32 cellular contexts compared by ENCODE assay signal in genomic region chr11:14396289-14396688, GRCh38.
"Had no signal": no experiment of that assay in that cellular context is flagged by ENCODE, and none has a peak within 500 bp of the region (broad histone marks: within the 10 kb centered on the region; RNA-seq: fewer than 3 reads in every experiment).

No MANE protein-coding gene starts in this region.

- DNase-seq: activated B cell treated with CpG ODN at 0.5 μM for 24 hours; activated CD4-positive, alpha-beta T cell treated with anti-CD3 and anti-CD28 coated beads for 48 hours; activated CD4-positive, alpha-beta T cell treated with anti-CD3 and anti-CD28 coated beads, Interleukin-2, amount 50 U/mL, for 1 hour; activated CD4-positive, alpha-beta T cell treated with anti-CD3 and anti-CD28 coated beads, Interleukin-2, amount 50 U/mL, for 48 hours; activated CD8-positive, alpha-beta memory T cell treated with anti-CD3 and anti-CD28 coated beads, Interleukin-2, amount 10 ng/mL, durations not matched to agents 7 days and 5 days; activated CD8-positive, alpha-beta memory T cell treated with anti-CD3 and anti-CD28 coated beads, Interleukin-2, amount 50 U/mL, for 4 hours; activated CD8-positive, alpha-beta T cell treated with anti-CD3 and anti-CD28 coated beads for 36 hours; activated naive CD4-positive, alpha-beta T cell treated with anti-CD3 and anti-CD28 coated beads for 36 hours; activated naive CD8-positive, alpha-beta T cell treated with anti-CD3 and anti-CD28 coated beads for 36 hours; activated naive CD8-positive, alpha-beta T cell treated with anti-CD3 and anti-CD28 coated beads, Interleukin-2, amount 50 U/mL, for 24 hours; activated T-cell treated with anti-CD3 and anti-CD28 coated beads, Interleukin-2, amount 50 U/mL, for 1 hour; activated T-cell treated with anti-CD3 and anti-CD28 coated beads, Interleukin-2, amount 50 U/mL, for 48 hours; adrenal gland; amygdala; aorta; body of pancreas; caudate nucleus; cortex of kidney; dermis blood vessel endothelial cell; effector CD4-positive, alpha-beta T cell; effector memory CD8-positive, alpha-beta T cell; erythroblast; esophagus squamous epithelium; head of caudate nucleus; T-helper 17 cell; T1000; WERI-Rb-1 had no signal

- H3K4me3 ChIP-seq: adrenal gland, body of pancreas, esophagus squamous epithelium had no signal

- H3K4me1 Mint-ChIP-seq: activated B cell treated with CpG ODN at 0.5 μM for 24 hours had no signal

- H3K27me3 Mint-ChIP-seq: activated B cell treated with CpG ODN at 0.5 μM for 24 hours; activated naive CD4-positive, alpha-beta T cell treated with anti-CD3 and anti-CD28 coated beads, Interleukin-2, amount 50 U/mL, for 24 hours; activated naive CD8-positive, alpha-beta T cell treated with anti-CD3 and anti-CD28 coated beads for 36 hours; activated naive CD8-positive, alpha-beta T cell treated with anti-CD3 and anti-CD28 coated beads, Interleukin-2, amount 50 U/mL, for 24 hours; effector memory CD8-positive, alpha-beta T cell had no signal

- ATAC-seq: activated CD4-positive, CD25-positive, alpha-beta regulatory T cell treated with anti-CD3 and anti-CD28 coated beads, Interleukin-2, amount 50 U/mL, for 24 hours; activated CD8-positive, alpha-beta memory T cell treated with anti-CD3 and anti-CD28 coated beads, Interleukin-2, amount 10 ng/mL, durations not matched to agents 7 days and 5 days; activated CD8-positive, alpha-beta T cell treated with anti-CD3 and anti-CD28 coated beads for 36 hours; activated naive CD8-positive, alpha-beta T cell treated with anti-CD3 and anti-CD28 coated beads, Interleukin-2, amount 50 U/mL, for 24 hours; body of pancreas; effector memory CD8-positive, alpha-beta T cell; T-helper 17 cell had no signal

- H3K9me3 ChIP-seq: adrenal gland, body of pancreas, esophagus squamous epithelium had no signal

- H3K4me3 Mint-ChIP-seq: activated B cell treated with CpG ODN at 0.5 μM for 24 hours; activated CD8-positive, alpha-beta memory T cell treated with anti-CD3 and anti-CD28 coated beads, Interleukin-2, amount 10 ng/mL, durations not matched to agents 7 days and 5 days; activated CD8-positive, alpha-beta T cell treated with anti-CD3 and anti-CD28 coated beads for 36 hours; activated naive CD4-positive, alpha-beta T cell treated with anti-CD3 and anti-CD28 coated beads for 36 hours; activated naive CD4-positive, alpha-beta T cell treated with anti-CD3 and anti-CD28 coated beads, Interleukin-2, amount 50 U/mL, for 24 hours; activated naive CD8-positive, alpha-beta T cell treated with anti-CD3 and anti-CD28 coated beads for 36 hours; activated naive CD8-positive, alpha-beta T cell treated with anti-CD3 and anti-CD28 coated beads, Interleukin-2, amount 50 U/mL, for 24 hours; activated T-helper 1 cell treated with anti-CD3 and anti-CD28 coated beads, Interleukin-12 subunit alpha, Interleukin-12 subunit beta, Interleukin-2, Interleukin-4 antibody, amounts not matched to agents 30 ng/mL and 10 ng/mL and 1 ng/mL, durations not matched to agents 14 hours and 24 hours and 36 hours; effector memory CD8-positive, alpha-beta T cell; T-helper 17 cell; T-helper 2 cell treated with Interferon-gamma antibody and Interleukin-4, amounts not matched to agents 5 μg/mL and 100 μg/mL, for 36 hours had no signal

- H3K27ac ChIP-seq: adrenal gland, body of pancreas, esophagus squamous epithelium, WERI-Rb-1 had no signal

- H3K27me3 ChIP-seq: adrenal gland, body of pancreas, esophagus squamous epithelium had no signal

- H3K27ac Mint-ChIP-seq: activated B cell treated with CpG ODN at 0.5 μM for 24 hours; activated CD8-positive, alpha-beta memory T cell treated with anti-CD3 and anti-CD28 coated beads, Interleukin-2, amount 10 ng/mL, durations not matched to agents 7 days and 5 days; activated CD8-positive, alpha-beta T cell treated with anti-CD3 and anti-CD28 coated beads for 36 hours; activated naive CD4-positive, alpha-beta T cell treated with anti-CD3 and anti-CD28 coated beads for 36 hours; activated naive CD4-positive, alpha-beta T cell treated with anti-CD3 and anti-CD28 coated beads, Interleukin-2, amount 50 U/mL, for 24 hours; activated naive CD8-positive, alpha-beta T cell treated with anti-CD3 and anti-CD28 coated beads for 36 hours; activated naive CD8-positive, alpha-beta T cell treated with anti-CD3 and anti-CD28 coated beads, Interleukin-2, amount 50 U/mL, for 24 hours; activated T-helper 1 cell treated with anti-CD3 and anti-CD28 coated beads, Interleukin-12 subunit alpha, Interleukin-12 subunit beta, Interleukin-2, Interleukin-4 antibody, amounts not matched to agents 30 ng/mL and 10 ng/mL and 1 ng/mL, durations not matched to agents 14 hours and 24 hours and 36 hours; activated T-helper 2 cell treated with anti-CD3 and anti-CD28 coated beads, Interferon-gamma antibody, Interleukin-2, Interleukin-4, amounts not matched to agents 10 μg/mL and 5 μg/mL and 100 μg/mL, durations not matched to agents 14 hours and 24 hours and 36 hours; effector memory CD8-positive, alpha-beta T cell; T-helper 17 cell; T-helper 2 cell treated with Interferon-gamma antibody and Interleukin-4, amounts not matched to agents 5 μg/mL and 100 μg/mL, for 36 hours had no signal

- H3K36me3 Mint-ChIP-seq: activated CD8-positive, alpha-beta memory T cell treated with anti-CD3 and anti-CD28 coated beads, Interleukin-2, amount 10 ng/mL, durations not matched to agents 7 days and 5 days; activated naive CD4-positive, alpha-beta T cell treated with anti-CD3 and anti-CD28 coated beads, Interleukin-2, amount 50 U/mL, for 24 hours; activated naive CD8-positive, alpha-beta T cell treated with anti-CD3 and anti-CD28 coated beads for 36 hours had no signal

- H3K4me1 ChIP-seq: adrenal gland, body of pancreas, esophagus squamous epithelium had no signal

- H3K9me3 Mint-ChIP-seq: activated B cell treated with CpG ODN at 0.5 μM for 24 hours; activated CD8-positive, alpha-beta T cell treated with anti-CD3 and anti-CD28 coated beads for 36 hours; activated naive CD4-positive, alpha-beta T cell treated with anti-CD3 and anti-CD28 coated beads for 36 hours; activated naive CD4-positive, alpha-beta T cell treated with anti-CD3 and anti-CD28 coated beads, Interleukin-2, amount 50 U/mL, for 24 hours; activated naive CD8-positive, alpha-beta T cell treated with anti-CD3 and anti-CD28 coated beads for 36 hours; activated naive CD8-positive, alpha-beta T cell treated with anti-CD3 and anti-CD28 coated beads, Interleukin-2, amount 50 U/mL, for 24 hours; activated T-helper 1 cell treated with anti-CD3 and anti-CD28 coated beads, Interleukin-12 subunit alpha, Interleukin-12 subunit beta, Interleukin-2, Interleukin-4 antibody, amounts not matched to agents 30 ng/mL and 10 ng/mL and 1 ng/mL, durations not matched to agents 14 hours and 24 hours and 36 hours; activated T-helper 2 cell treated with anti-CD3 and anti-CD28 coated beads, Interferon-gamma antibody, Interleukin-2, Interleukin-4, amounts not matched to agents 10 μg/mL and 5 μg/mL and 100 μg/mL, durations not matched to agents 14 hours and 24 hours and 36 hours; effector memory CD8-positive, alpha-beta T cell; T-helper 2 cell treated with Interferon-gamma antibody and Interleukin-4, amounts not matched to agents 5 μg/mL and 100 μg/mL, for 36 hours had no signal
